In the genomic region with DNA sequence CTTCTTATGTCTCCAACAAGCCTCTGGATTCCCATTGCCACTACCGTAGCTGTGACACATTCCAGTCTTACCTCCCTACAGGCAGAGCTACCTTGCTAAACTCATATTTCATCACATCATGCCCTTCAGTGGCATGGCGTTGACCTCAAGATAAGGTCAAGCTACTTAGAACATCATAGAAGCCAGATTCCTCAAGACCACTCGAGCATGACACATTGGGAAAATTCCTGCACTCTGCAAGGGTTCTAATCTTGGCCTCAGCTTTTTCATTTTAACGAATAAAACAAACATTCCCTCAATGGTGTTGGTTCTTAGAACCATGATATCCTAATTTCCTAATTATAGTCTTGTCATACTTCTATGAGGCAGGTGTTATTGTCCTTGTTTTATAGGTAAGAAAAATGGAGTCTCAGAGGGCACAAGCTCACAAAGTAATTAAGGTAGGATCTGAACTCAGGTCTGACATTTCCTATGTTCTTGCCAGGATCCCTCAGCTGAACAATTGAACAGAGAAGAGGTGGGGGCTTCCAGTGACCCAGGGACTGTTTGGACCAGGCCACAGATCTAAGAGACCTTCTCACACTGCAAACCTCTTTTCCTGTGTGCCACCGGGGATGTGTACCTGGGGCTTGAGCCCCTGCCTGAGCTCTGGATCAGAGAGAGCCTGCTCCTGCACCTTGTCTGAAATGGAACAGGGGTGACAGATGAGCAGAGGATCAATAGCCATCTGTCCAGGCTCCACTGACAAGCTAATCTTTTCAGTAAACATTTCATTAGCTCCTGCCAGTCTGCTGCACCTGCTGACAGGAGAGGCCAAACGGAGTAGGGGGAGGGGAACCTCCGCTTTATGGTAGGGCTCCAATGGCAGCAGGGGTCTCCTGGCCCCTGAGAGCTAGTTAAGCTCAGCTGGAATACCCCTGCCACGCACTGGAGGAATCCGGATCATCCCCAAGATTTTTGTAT, we compare ENCODE assay signal across 13 cellular contexts. TPM values are rescaled to one million over a fixed set of nuclear protein-coding genes. Genes with fewer than 3 reads are reported as not detected.
DNase-seq lines count a peak whose midpoint lies in the region; ATAC-seq lines count a peak whose summit lies in the region.
"Had no signal": no experiment of that assay in that cellular context is flagged by ENCODE, and none has a peak within 500 bp of the region (broad histone marks: within the 10 kb centered on the region; RNA-seq: fewer than 3 reads in every experiment).

No MANE protein-coding gene starts in this region.

- ATAC-seq in GM21786 (IDR thresholded peaks at IDR 0.05; ENCODE audit: unreplicated experiment) = no peak
- ATAC-seq: activated CD4-positive, alpha-beta T cell treated with anti-CD3 and anti-CD28 coated beads for 36 hours; stimulated activated naive CD8-positive, alpha-beta T cell treated with anti-CD3 and anti-CD28 coated beads, Interleukin-15, amount 100 ng/mL, for 72 hours; T-cell had no signal

- in situ Hi-C loops in KBM-7 (cut with MboI; ENCODE audit: low pct_unique_long_range_greater_than_20kb, low sequenced_read_pairs) = no loop called here

- H3K27me3 ChIP-seq in iPS-20b (ENCODE audit: insufficient read depth, low read length) = no peaks in the 10 kb centered on the region; the same call in 1 of the 2 replicates

- no peaks in the 10 kb centered on the region for H3K36me3 ChIP-seq in iPS-20b (ENCODE audit: insufficient read depth, low read depth, low read length)

- intact Hi-C loops in posterior vena cava (cut with DNase I) = no loop called here

- DNase-seq in D341Med (ENCODE audit: low spot score) (peak; percentile 81), M059J (ENCODE audit: low read depth) (peak; percentile 65), NCI-H526 treated with DMSO at 0.1 percent for 48 hours (lab: John Stamatoyannopoulos, UW) (peak; percentile 48), KBM-7 (no peak), ureter (ENCODE audit: low spot score) (no peak), posterior vena cava (ENCODE audit: low spot score) (no peak)
- DNase-seq: activated CD4-positive, alpha-beta T cell treated with anti-CD3 and anti-CD28 coated beads for 36 hours; Kasumi-1; stimulated activated naive CD8-positive, alpha-beta T cell treated with anti-CD3 and anti-CD28 coated beads, Interleukin-15, amount 100 ng/mL, for 72 hours; T-cell had no signal

- H3K9me3 ChIP-seq in iPS-20b (ENCODE audit: insufficient read depth, low read depth, low read length) = no peaks in the 10 kb centered on the region

- H3K27ac ChIP-seq in iPS-20b (ENCODE audit: low read length) = no peak overlapping the region
- H3K27ac ChIP-seq: epithelial cell of prostate had no signal

- H3K4me3 ChIP-seq in iPS-20b (ENCODE audit: low read length) = peak overlapping the region; percentile 4; the same call in 1 of the 2 replicates

- peaks cover 48% of the 10 kb centered on the region for H3K4me1 ChIP-seq in iPS-20b (ENCODE audit: insufficient read depth, low read length)

- no peak overlapping the region for H3K9ac ChIP-seq in iPS-20b (ENCODE audit: low read depth, low read length)

RNA-seq across cellular contexts. Expression of a gene that starts 49.3 kb away (rescaled TPM):
- 70.9 and 76.9 TPM in 2 replicates for total RNA-seq in M059J (2014; rRNA removed; shearing (Covaris generic))
- total RNA-seq in ureter (46.5 TPM), posterior vena cava (10 to 100 TPM; 22.5 to 25.4 TPM)

RNA-seq across cellular contexts. Expression of a gene that starts 49.7 kb away (rescaled TPM):
- total RNA-seq in M059J (2014; rRNA removed; shearing (Covaris generic)) = 235 and 239 TPM in 2 replicates
- total RNA-seq in ureter (75.1 TPM), posterior vena cava (100 to 1,000 TPM; 108 to 117 TPM)

Comparison
In these comparisons a context has a peak if more than half of its experiments do, and no peak if none do; other contexts are left out.
1. DNase-seq: peak in D341Med (single experiment), M059J (single experiment) and NCI-H526 treated with DMSO at 0.1 percent for 48 hours (single experiment); none in KBM-7 (single experiment), ureter (single experiment) and posterior vena cava (single experiment).